In the genomic region with DNA sequence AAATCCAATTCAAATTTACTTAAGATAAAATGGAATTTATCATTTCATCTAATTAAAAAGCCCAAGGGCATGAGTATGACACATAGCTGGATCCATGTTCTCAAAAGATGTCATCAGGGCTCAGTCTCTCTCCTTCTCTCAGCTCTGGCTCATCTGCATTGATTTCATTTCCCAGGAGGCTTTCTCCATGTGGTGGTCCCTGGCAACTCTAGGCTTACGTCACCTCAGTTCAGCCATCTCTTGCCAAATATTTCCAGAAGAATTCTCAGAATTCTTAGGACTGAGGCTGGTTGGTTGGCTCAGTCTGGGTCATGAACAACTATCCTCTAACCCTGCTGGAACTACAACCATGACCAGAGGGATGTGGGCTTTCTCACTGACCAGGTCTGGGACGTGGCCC, we compare ENCODE assay signal across 23 cellular contexts.
DNase-seq lines count a peak whose midpoint lies in the region; ATAC-seq and TF ChIP-seq lines count a peak whose summit lies in the region.
"Had no signal": no experiment of that assay in that cellular context is flagged by ENCODE, and none has a peak within 500 bp of the region (broad histone marks: within the 10 kb centered on the region; RNA-seq: fewer than 3 reads in every experiment).

No MANE protein-coding gene starts in this region.

- no peak overlapping the region for H3K56ac ChIP-seq in H9 (ENCODE audit: insufficient read length, low read depth, low read length)

- H2BK15ac ChIP-seq in H9 (ENCODE audit: low read depth, low read length), result no peak overlapping the region

- H3K36me3 Mint-ChIP-seq in endodermal cell (ENCODE audit: low read depth) (no peaks in the 10 kb centered on the region), H9 (ENCODE audit: insufficient read depth in 1 of 3, low read depth in 3 of 3) (peaks cover 0 to 5% (median 0%) of the 10 kb centered on the region in 3 experiments; a peak in 2 of 7 replicates)
- H3K36me3 Mint-ChIP-seq: activated naive CD8-positive, alpha-beta T cell treated with anti-CD3 and anti-CD28 coated beads for 36 hours; CD8-positive, alpha-beta memory T cell had no signal

- no peak overlapping the region for H3K4ac ChIP-seq in H9 (ENCODE audit: low read depth, low read length)

- H3K27me3 Mint-ChIP-seq in endodermal cell (ENCODE audit: insufficient read depth) (peaks cover 14% of the 10 kb centered on the region), H9 (ENCODE audit: low read depth) (peaks cover 2% of the 10 kb centered on the region; the same call in 1 of the 2 replicates)
- H3K27me3 Mint-ChIP-seq: activated naive CD8-positive, alpha-beta T cell treated with anti-CD3 and anti-CD28 coated beads for 36 hours had no signal

- no peak overlapping the region for H2BK20ac ChIP-seq in H9 (ENCODE audit: low read depth, low read length, poor library complexity, severe bottlenecking)

- no peak overlapping the region for H2AFZ ChIP-seq in H9 (ENCODE audit: low read length)

- H2AK5ac ChIP-seq in H9 (ENCODE audit: insufficient read length, low read length), result no peak overlapping the region

- H3K9me3 Mint-ChIP-seq in endodermal cell, result peaks cover 2% of the 10 kb centered on the region
- peaks cover 7 to 10% of the 10 kb centered on the region in 2 experiments for H3K9me3 Mint-ChIP-seq in H9

- H2BK120ac ChIP-seq in H9 (ENCODE audit: low read depth, low read length, poor library complexity, severe bottlenecking), result no peak overlapping the region

- H3K18ac ChIP-seq in H9 (ENCODE audit: insufficient read length, low read depth, low read length), result no peak overlapping the region

- H3K9me3 ChIP-seq in BLaER1 treated with 17β-estradiol and CSF1 and Interleukin-3, amounts not matched to agents 10 nM and 100 nM (replicated peaks in 1 of 11), result peaks cover 0 to 21% (median 9%) of the 10 kb centered on the region in 11 experiments; a peak in 13 of 22 replicates
- H3K9me3 ChIP-seq in endodermal cell (ENCODE audit: control insufficient read depth, low read length) (no peaks in the 10 kb centered on the region), H9 (ENCODE audit: control insufficient read depth, low read depth, low read length) (no peaks in the 10 kb centered on the region)
- H3K9me3 ChIP-seq: Peyer's patch, right atrium auricular region, SJSA1 had no signal

- no peak overlapping the region for H2BK12ac ChIP-seq in H9 (ENCODE audit: insufficient read length, low read depth, low read length)

- H3K27me3 ChIP-seq in BLaER1 treated with 17β-estradiol and CSF1 and Interleukin-3, amounts not matched to agents 10 nM and 100 nM, result no peaks in the 10 kb centered on the region
- H3K27me3 ChIP-seq in endodermal cell (ENCODE audit: control insufficient read depth, insufficient read depth, low read length, poor library complexity, severe bottlenecking) (no peaks in the 10 kb centered on the region), H9 (ENCODE audit: insufficient read depth, low read length) (no peaks in the 10 kb centered on the region)
- H3K27me3 ChIP-seq: Peyer's patch, right atrium auricular region, SJSA1 had no signal

- peak overlapping the region in 5 of 11 experiments; percentile 8 to 87 (median 63); a peak in 8 of 22 replicates for H3K27ac ChIP-seq in BLaER1 treated with 17β-estradiol and CSF1 and Interleukin-3, amounts not matched to agents 10 nM and 100 nM
- H3K27ac ChIP-seq in endodermal cell (ENCODE audit: low read depth, low read length) (no peak overlapping the region), H9 (ENCODE audit: insufficient read length, low read depth, low read length) (no peak overlapping the region)
- H3K27ac ChIP-seq: Peyer's patch, right atrium auricular region, SJSA1 had no signal

- no peak overlapping the region for H3K14ac ChIP-seq in H9 (ENCODE audit: insufficient read depth, low read length)

- H3K4me2 ChIP-seq in BLaER1 treated with 17β-estradiol and CSF1 and Interleukin-3, amounts not matched to agents 10 nM and 100 nM, result peak overlapping the region in 8 of 11 experiments; percentile 6 to 96 (median 89); a peak in 14 of 22 replicates
- H3K4me2 ChIP-seq in H9 (ENCODE audit: insufficient read depth, insufficient read length, low read length), result no peak overlapping the region

- no peak for TF ChIP-seq CTCF in epithelial cell of esophagus (IDR thresholded peaks at IDR 0.05; ENCODE audit: insufficient read depth, low read depth, low read length, missing control alignments)
- TF ChIP-seq CTCF in endodermal cell (conservative IDR thresholded peaks at IDR 0.05), result no peak
- TF ChIP-seq CTCF in H9 (conservative IDR thresholded peaks at IDR 0.05), result no peak

- H3K4me1 Mint-ChIP-seq in endodermal cell, result no peaks in the 10 kb centered on the region
- peaks cover 9 to 13% of the 10 kb centered on the region in 2 experiments for H3K4me1 Mint-ChIP-seq in H9
- H3K4me1 Mint-ChIP-seq: CD8-positive, alpha-beta memory T cell; T-helper 17 cell had no signal

- no peak overlapping the region for H4K91ac ChIP-seq in H9 (ENCODE audit: insufficient read length, low read depth, low read length)

- H2BK5ac ChIP-seq in H9 (ENCODE audit: insufficient read length, low read length), result no peak overlapping the region

- no peaks in the 10 kb centered on the region for H3K79me1 ChIP-seq in H9 (ENCODE audit: insufficient read depth, low read depth, low read length, poor library complexity, severe bottlenecking)

- H3K79me2 ChIP-seq in H9 (ENCODE audit: insufficient read depth, low read length), result no peaks in the 10 kb centered on the region

- WGBS in endodermal cell (ENCODE audit: insufficient coverage in 1 of 2, insufficient read length in 1 of 2), 2 experiments, result 95 to 100% methylated on average over 1 to 2 of the region's 2 CpGs
- no CpG with 5 or more reads among the region's 2 CpGs for WGBS in H9 (ENCODE audit: extremely low coverage, insufficient read length, low lambda C conversion rate)

- H3K4me3 Mint-ChIP-seq in endodermal cell (no peak overlapping the region), H9 (no peak overlapping the region)
- H3K4me3 Mint-ChIP-seq: activated naive CD8-positive, alpha-beta T cell treated with anti-CD3 and anti-CD28 coated beads for 36 hours; CD8-positive, alpha-beta memory T cell; naive thymus-derived CD4-positive, alpha-beta T cell; T-helper 17 cell had no signal

- H3K4me3 ChIP-seq in BLaER1 treated with 17β-estradiol and CSF1 and Interleukin-3, amounts not matched to agents 10 nM and 100 nM, result no peak overlapping the region
- no peak overlapping the region for H3K4me3 ChIP-seq in epithelial cell of esophagus (ENCODE audit: low read length)
- H3K4me3 ChIP-seq in skeletal muscle cell (ENCODE audit: low read depth, low read length), result no peak overlapping the region
- no peak overlapping the region for H3K4me3 ChIP-seq in endodermal cell (ENCODE audit: low read length)
- H3K4me3 ChIP-seq: coronary artery, Peyer's patch, right atrium auricular region, SJSA1 had no signal

- H4K20me1 ChIP-seq in BLaER1 treated with 17β-estradiol and CSF1 and Interleukin-3, amounts not matched to agents 10 nM and 100 nM, result no peaks in the 10 kb centered on the region
- H4K20me1 ChIP-seq in H9 (ENCODE audit: control insufficient read depth, insufficient read depth, insufficient read length), result no peaks in the 10 kb centered on the region

- no peak overlapping the region for H3K23ac ChIP-seq in H9 (ENCODE audit: insufficient read length, low read depth, low read length)

- no peaks in the 10 kb centered on the region for H3K23me2 ChIP-seq in H9 (ENCODE audit: insufficient read length, low read depth, low read length, poor library complexity, severe bottlenecking)

- DNase-seq in M059J (ENCODE audit: low read depth) (peak; percentile 12), epithelial cell of esophagus (ENCODE audit: low read depth) (peak; percentile 3), skeletal muscle cell (ENCODE audit: low read depth) (peak; percentile 47), hippocampal formation (lab: John Stamatoyannopoulos, UW) (no peak), endodermal cell (no peak), H9 (no peak)
- DNase-seq: activated CD4-positive, alpha-beta T cell treated with anti-CD3 and anti-CD28 coated beads, Interleukin-2, amount 50 U/mL, for 4 hours; activated CD8-positive, alpha-beta memory T cell treated with anti-CD3 and anti-CD28 coated beads, Interleukin-2, amount 50 U/mL, for 4 hours; activated naive CD8-positive, alpha-beta T cell treated with anti-CD3 and anti-CD28 coated beads for 36 hours; CD8-positive, alpha-beta memory T cell; DMS53; mesendoderm; naive thymus-derived CD4-positive, alpha-beta T cell; NCI-H2171; NCI-H526; Peyer's patch; T-helper 17 cell had no signal

- no peak overlapping the region for H4K5ac ChIP-seq in H9 (ENCODE audit: insufficient read length, low read depth, low read length)

- H3K36me3 ChIP-seq in BLaER1 treated with 17β-estradiol and CSF1 and Interleukin-3, amounts not matched to agents 10 nM and 100 nM, result no peaks in the 10 kb centered on the region
- no peaks in the 10 kb centered on the region for H3K36me3 ChIP-seq in endodermal cell (ENCODE audit: control insufficient read depth, insufficient read depth, low read length)
- H3K36me3 ChIP-seq: Peyer's patch, right atrium auricular region, SJSA1 had no signal

- H3K27ac Mint-ChIP-seq in endodermal cell (no peak overlapping the region), H9 (no peak overlapping the region)
- H3K27ac Mint-ChIP-seq: activated naive CD8-positive, alpha-beta T cell treated with anti-CD3 and anti-CD28 coated beads for 36 hours; naive thymus-derived CD4-positive, alpha-beta T cell; T-helper 17 cell had no signal

- peaks cover 33 to 67% (median 65%) of the 10 kb centered on the region in 10 experiments for H3K4me1 ChIP-seq in BLaER1 treated with 17β-estradiol and CSF1 and Interleukin-3, amounts not matched to agents 10 nM and 100 nM
- H3K4me1 ChIP-seq in endodermal cell (ENCODE audit: control insufficient read depth, insufficient read depth, low read length) (no peaks in the 10 kb centered on the region), H9 (ENCODE audit: insufficient read depth, low read length) (no peaks in the 10 kb centered on the region)
- H3K4me1 ChIP-seq: SJSA1 had no signal

- H3K9ac ChIP-seq in BLaER1 treated with 17β-estradiol and CSF1 and Interleukin-3, amounts not matched to agents 10 nM and 100 nM, result no peak overlapping the region
- H3K9ac ChIP-seq in endodermal cell (ENCODE audit: extremely low read depth, low read length, poor library complexity, severe bottlenecking) (no peak overlapping the region), H9 (ENCODE audit: extremely low read depth, insufficient read length, low read length) (no peak overlapping the region)

- H3T11ph ChIP-seq in H9 (ENCODE audit: low read length), result no peak overlapping the region

- no peak overlapping the region for H4K8ac ChIP-seq in H9 (replicated peaks; ENCODE audit: insufficient read length, low read depth, low read length)

- no peak for ATAC-seq in HG02798 (IDR thresholded peaks at IDR 0.05; ENCODE audit: poor library complexity, unreplicated experiment)
- ATAC-seq: left lobe of liver, T-helper 17 cell had no signal

Comparison
In these comparisons a context has a peak if more than half of its experiments do, and no peak if none do; other contexts are left out.
1. DNase-seq: peak in M059J (single experiment), epithelial cell of esophagus (single experiment) and skeletal muscle cell (single experiment); none in hippocampal formation (0 of 2), endodermal cell (single experiment) and H9 (single experiment).